In the genomic region with DNA sequence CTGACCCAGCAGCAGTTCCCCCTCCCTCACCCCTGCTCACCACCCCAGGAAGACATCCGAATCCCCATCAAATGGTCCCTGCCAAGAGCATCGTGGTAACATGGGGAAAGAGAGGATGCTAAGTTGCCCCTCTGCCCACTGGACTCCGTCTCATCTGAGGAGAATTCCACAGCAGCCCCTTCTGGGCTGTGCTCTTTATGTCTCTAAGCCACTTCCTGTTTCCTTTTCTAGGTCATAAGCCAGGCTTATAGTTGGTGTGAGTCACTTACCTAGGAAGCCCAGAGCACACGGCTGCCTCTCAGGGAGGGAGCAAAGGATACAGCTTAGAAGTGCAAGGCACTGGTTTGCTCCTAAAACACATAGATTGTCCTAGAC, we compare ENCODE assay signal across 8 cellular contexts.
DNase-seq lines count a peak whose midpoint lies in the region; ATAC-seq and TF ChIP-seq lines count a peak whose summit lies in the region.

No MANE protein-coding gene starts in this region.

- H3K27me3 Mint-ChIP-seq in CD8-positive, alpha-beta T cell (ENCODE audit: low read depth) = no peaks in the 10 kb centered on the region
- H3K27me3 Mint-ChIP-seq in T-helper 2 cell treated with Interferon-gamma antibody and Interleukin-4, amounts not matched to agents 5 μg/mL and 100 μg/mL, for 36 hours (ENCODE audit: low read depth) = no peaks in the 10 kb centered on the region
- no peaks in the 10 kb centered on the region for H3K27me3 Mint-ChIP-seq in chondrocyte (ENCODE audit: low read depth)
- H3K27me3 Mint-ChIP-seq in osteocyte (ENCODE audit: unreplicated experiment) = no peaks in the 10 kb centered on the region

- POLR2A ChIA-PET in CD8-positive, alpha-beta T cell (lab: Charles Lee) = interaction anchor here (0.6 to 1.5 kb wide), 4 partner anchors 40 to 172 kb away, joined by 3 to 5 read pairs (median 4); a partner anchor contains a TSS

- peak overlapping the region; percentile 16 for H3K4me3 ChIP-seq in CD8-positive, alpha-beta T cell (ENCODE audit: low read depth, low read length)

- peak overlapping the region; percentile 35 for H3K27ac ChIP-seq in CD8-positive, alpha-beta T cell (ENCODE audit: low read depth, low read length)

- peak overlapping the region; percentile 73 for H3K4me3 Mint-ChIP-seq in CD8-positive, alpha-beta T cell
- H3K4me3 Mint-ChIP-seq in T-helper 2 cell treated with Interferon-gamma antibody and Interleukin-4, amounts not matched to agents 5 μg/mL and 100 μg/mL, for 36 hours = peak overlapping the region; percentile 85
- H3K4me3 Mint-ChIP-seq in chondrocyte (ENCODE audit: unreplicated experiment) (no peak overlapping the region), osteocyte (ENCODE audit: unreplicated experiment) (no peak overlapping the region)

- intact Hi-C loops in CD8-positive, alpha-beta T cell (cut with DNase I, micrococcal nuclease) = loop anchor here (1.0 to 5.0 kb wide), 6 partner anchors 22 to 176 kb away; a partner anchor contains a TSS

- no peaks in the 10 kb centered on the region for H3K9me3 Mint-ChIP-seq in CD8-positive, alpha-beta T cell
- no peaks in the 10 kb centered on the region for H3K9me3 Mint-ChIP-seq in T-helper 2 cell treated with Interferon-gamma antibody and Interleukin-4, amounts not matched to agents 5 μg/mL and 100 μg/mL, for 36 hours
- H3K9me3 Mint-ChIP-seq in chondrocyte (ENCODE audit: low read depth) (no peaks in the 10 kb centered on the region), osteocyte (ENCODE audit: unreplicated experiment) (peaks cover 2% of the 10 kb centered on the region)

- no peaks in the 10 kb centered on the region for H3K9me3 ChIP-seq in CD8-positive, alpha-beta T cell (ENCODE audit: low read length)

- H3K4me1 Mint-ChIP-seq in CD8-positive, alpha-beta T cell (ENCODE audit: low read depth) = peaks cover 63% of the 10 kb centered on the region
- peaks cover 56% of the 10 kb centered on the region for H3K4me1 Mint-ChIP-seq in T-helper 2 cell treated with Interferon-gamma antibody and Interleukin-4, amounts not matched to agents 5 μg/mL and 100 μg/mL, for 36 hours (ENCODE audit: low read depth)
- H3K4me1 Mint-ChIP-seq in chondrocyte (ENCODE audit: low read depth) (peaks cover 40% of the 10 kb centered on the region), osteocyte (ENCODE audit: unreplicated experiment) (peaks cover 22% of the 10 kb centered on the region)

- TF ChIP-seq CTCF in CD8-positive, alpha-beta T cell (IDR thresholded peaks at IDR 0.05) = no peak
- TF ChIP-seq CTCF in chondrocyte (IDR thresholded peaks at IDR 0.05) (no peak), osteocyte (IDR thresholded peaks at IDR 0.05) (no peak)

- H3K36me3 Mint-ChIP-seq in CD8-positive, alpha-beta T cell = peaks cover 32% of the 10 kb centered on the region
- peaks cover 12% of the 10 kb centered on the region for H3K36me3 Mint-ChIP-seq in T-helper 2 cell treated with Interferon-gamma antibody and Interleukin-4, amounts not matched to agents 5 μg/mL and 100 μg/mL, for 36 hours (ENCODE audit: low read depth)
- H3K36me3 Mint-ChIP-seq in chondrocyte (ENCODE audit: low read depth) = no peaks in the 10 kb centered on the region
- no peaks in the 10 kb centered on the region for H3K36me3 Mint-ChIP-seq in osteocyte (ENCODE audit: unreplicated experiment)

- ATAC-seq in CD8-positive, alpha-beta T cell = peak; percentile 79
- ATAC-seq in HG02870 (IDR thresholded peaks at IDR 0.05; ENCODE audit: unreplicated experiment) = peak; percentile 24
- no peak for ATAC-seq in left lobe of liver

- peak in 6 of 7 experiments; percentile 24 to 63 (median 44) for DNase-seq in CD8-positive, alpha-beta T cell
- peak; percentile 45 for DNase-seq in T-helper 2 cell treated with Interferon-gamma antibody and Interleukin-4, amounts not matched to agents 5 μg/mL and 100 μg/mL, for 36 hours (ENCODE audit: low spot score)
- no peak for DNase-seq in chondrocyte (ENCODE audit: low spot score)
- no peak for DNase-seq in osteocyte (ENCODE audit: extremely low spot score, unreplicated experiment)
- no peak for DNase-seq in left lobe of liver (ENCODE audit: low spot score)
- DNase-seq in pons (ENCODE audit: low spot score) = no peak
- DNase-seq in superior temporal gyrus (ENCODE audit: extremely low spot score) = no peak

- H3K36me3 ChIP-seq in CD8-positive, alpha-beta T cell (ENCODE audit: insufficient read depth, low read length) = no peaks in the 10 kb centered on the region

- H3K4me1 ChIP-seq in CD8-positive, alpha-beta T cell (ENCODE audit: insufficient read depth, low read length) = peaks cover 66% of the 10 kb centered on the region

- H3K27ac Mint-ChIP-seq in CD8-positive, alpha-beta T cell = peak overlapping the region; percentile 95
- H3K27ac Mint-ChIP-seq in T-helper 2 cell treated with Interferon-gamma antibody and Interleukin-4, amounts not matched to agents 5 μg/mL and 100 μg/mL, for 36 hours = peak overlapping the region; percentile 97
- peak overlapping the region; percentile 82 for H3K27ac Mint-ChIP-seq in chondrocyte (ENCODE audit: unreplicated experiment)
- H3K27ac Mint-ChIP-seq in osteocyte (ENCODE audit: unreplicated experiment) = peak overlapping the region; percentile 11

- CTCF ChIA-PET in CD8-positive, alpha-beta T cell (lab: Charles Lee) = interaction anchor here (0.7 to 1.8 kb wide), 10 partner anchors 17 to 177 kb away, joined by 3 to 7 read pairs (median 4); no protein-coding TSS in a partner anchor

- no peaks in the 10 kb centered on the region for H3K27me3 ChIP-seq in CD8-positive, alpha-beta T cell (ENCODE audit: insufficient read depth, low read length)

Comparison
In these comparisons a context has a peak if more than half of its experiments do, and no peak if none do; other contexts are left out.
1. DNase-seq: peak in CD8-positive, alpha-beta T cell (6 of 7) and T-helper 2 cell treated with Interferon-gamma antibody and Interleukin-4, amounts not matched to agents 5 μg/mL and 100 μg/mL, for 36 hours (single experiment); none in chondrocyte (single experiment), osteocyte (single experiment), left lobe of liver (single experiment), pons (single experiment) and superior temporal gyrus (single experiment).
2. H3K27ac Mint-ChIP-seq: peak in every context shown above with its lines; median percentile 97 in T-helper 2 cell treated with Interferon-gamma antibody and Interleukin-4, amounts not matched to agents 5 μg/mL and 100 μg/mL, for 36 hours; 95 in CD8-positive, alpha-beta T cell; 82 in chondrocyte; 11 in osteocyte.
3. H3K4me3 Mint-ChIP-seq: peak in CD8-positive, alpha-beta T cell (single experiment) and T-helper 2 cell treated with Interferon-gamma antibody and Interleukin-4, amounts not matched to agents 5 μg/mL and 100 μg/mL, for 36 hours (single experiment); none in chondrocyte (single experiment) and osteocyte (single experiment).